32 cellular contexts compared by ENCODE assay signal in the genomic region with DNA sequence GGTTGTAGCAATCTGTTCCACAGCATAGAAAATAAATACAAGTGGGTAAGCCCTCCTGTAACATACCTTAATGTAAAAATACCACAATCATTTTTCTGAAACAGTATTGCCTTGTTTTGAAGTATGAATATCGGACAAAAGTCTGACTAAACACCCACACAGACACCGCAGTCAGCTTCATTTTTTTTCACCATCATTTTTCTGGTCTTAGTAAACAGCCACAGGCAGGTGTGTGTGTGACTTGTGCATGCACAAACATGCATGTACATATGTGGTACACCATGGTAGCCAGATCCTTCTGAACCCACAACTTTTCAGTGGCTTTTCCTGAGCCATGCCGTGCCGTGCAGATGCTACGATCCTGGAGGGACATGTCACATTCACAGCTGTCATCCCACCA.
"Had no signal": no experiment of that assay in that cellular context is flagged by ENCODE, and none has a peak within 500 bp of the region (broad histone marks: within the 10 kb centered on the region; RNA-seq: fewer than 3 reads in every experiment).

No MANE protein-coding gene starts in this region.

- H3K9me3 ChIP-seq: esophagus squamous epithelium had no signal

- H3K4me3 Mint-ChIP-seq: activated CD4-positive, alpha-beta memory T cell treated with anti-CD3 and anti-CD28 coated beads, Interleukin-2, amount 10 ng/mL, durations not matched to agents 7 days and 5 days; activated CD4-positive, alpha-beta T cell treated with anti-CD3 and anti-CD28 coated beads, Interleukin-2, amount 10 ng/mL, durations not matched to agents 7 days and 5 days; activated naive CD4-positive, alpha-beta T cell treated with anti-CD3 and anti-CD28 coated beads, Interleukin-2, amount 10 ng/mL, durations not matched to agents 7 days and 5 days; activated naive CD8-positive, alpha-beta T cell; activated T-cell treated with anti-CD3 and anti-CD28 coated beads, Interleukin-2, amount 50 U/mL, for 24 hours; activated T-cell treated with anti-CD3 and anti-CD28 coated beads, Interleukin-2, amount 50 U/mL, for 72 hours; effector memory CD8-positive, alpha-beta T cell; WTC11 had no signal

- H3K4me3 ChIP-seq: esophagus squamous epithelium had no signal

- H3K27me3 ChIP-seq: brain microvascular endothelial cell, esophagus squamous epithelium had no signal

- H3K4me1 ChIP-seq: esophagus squamous epithelium had no signal

- H3K36me3 Mint-ChIP-seq: activated naive CD4-positive, alpha-beta T cell treated with anti-CD3 and anti-CD28 coated beads, Interleukin-2, amount 10 ng/mL, durations not matched to agents 7 days and 5 days; activated naive CD8-positive, alpha-beta T cell; WTC11 had no signal

- H3K36me3 ChIP-seq: brain microvascular endothelial cell, esophagus squamous epithelium had no signal

- DNase-seq: activated CD4-positive, alpha-beta memory T cell treated with anti-CD3 and anti-CD28 coated beads, Interleukin-2, amount 10 ng/mL, durations not matched to agents 7 days and 5 days; activated CD4-positive, alpha-beta T cell treated with anti-CD3 and anti-CD28 coated beads for 1 hour; activated CD4-positive, alpha-beta T cell treated with anti-CD3 and anti-CD28 coated beads for 4 hours; activated CD4-positive, alpha-beta T cell treated with anti-CD3 and anti-CD28 coated beads, Interleukin-2, amount 10 ng/mL, durations not matched to agents 7 days and 5 days; activated CD4-positive, alpha-beta T cell treated with anti-CD3 and anti-CD28 coated beads, Interleukin-2, amount 50 U/mL, for 4 hours; activated CD8-positive, alpha-beta memory T cell treated with anti-CD3 and anti-CD28 coated beads, Interleukin-2, amount 50 U/mL, for 48 hours; activated gamma-delta T cell; activated naive CD4-positive, alpha-beta T cell; activated naive CD4-positive, alpha-beta T cell treated with anti-CD3 and anti-CD28 coated beads, Interleukin-2, amount 10 ng/mL, durations not matched to agents 7 days and 5 days; activated T-cell treated with anti-CD3 and anti-CD28 coated beads for 4 hours; activated T-cell treated with anti-CD3 and anti-CD28 coated beads, Interleukin-2, amount 50 U/mL, for 24 hours; activated T-cell treated with anti-CD3 and anti-CD28 coated beads, Interleukin-2, amount 50 U/mL, for 72 hours; amniotic stem cell; anterior cingulate cortex; brain microvascular endothelial cell; caudate nucleus; cortex of kidney; dermis blood vessel endothelial cell; effector CD4-positive, alpha-beta T cell; effector memory CD8-positive, alpha-beta T cell; erythroblast; esophagus squamous epithelium; head of caudate nucleus; T-helper 2 cell had no signal

- ATAC-seq: activated T-cell treated with anti-CD3 and anti-CD28 coated beads, Interleukin-2, amount 50 U/mL, for 72 hours; effector memory CD8-positive, alpha-beta T cell; WTC11 had no signal

- FAIRE-seq: astrocyte, colon, endothelial cell of umbilical vein, frontal cortex, TTC549 had no signal

- H3K27ac Mint-ChIP-seq: activated CD4-positive, alpha-beta memory T cell treated with anti-CD3 and anti-CD28 coated beads, Interleukin-2, amount 10 ng/mL, durations not matched to agents 7 days and 5 days; activated CD4-positive, alpha-beta T cell treated with anti-CD3 and anti-CD28 coated beads, Interleukin-2, amount 10 ng/mL, durations not matched to agents 7 days and 5 days; activated naive CD4-positive, alpha-beta T cell treated with anti-CD3 and anti-CD28 coated beads, Interleukin-2, amount 10 ng/mL, durations not matched to agents 7 days and 5 days; activated naive CD8-positive, alpha-beta T cell; activated T-cell treated with anti-CD3 and anti-CD28 coated beads, Interleukin-2, amount 50 U/mL, for 24 hours; activated T-cell treated with anti-CD3 and anti-CD28 coated beads, Interleukin-2, amount 50 U/mL, for 72 hours; effector memory CD8-positive, alpha-beta T cell; WTC11 had no signal

- H3K27ac ChIP-seq: brain microvascular endothelial cell, esophagus squamous epithelium, VCaP had no signal

- H3K27me3 Mint-ChIP-seq: activated CD4-positive, alpha-beta memory T cell treated with anti-CD3 and anti-CD28 coated beads, Interleukin-2, amount 10 ng/mL, durations not matched to agents 7 days and 5 days; activated CD4-positive, alpha-beta T cell treated with anti-CD3 and anti-CD28 coated beads, Interleukin-2, amount 10 ng/mL, durations not matched to agents 7 days and 5 days; activated naive CD4-positive, alpha-beta T cell treated with anti-CD3 and anti-CD28 coated beads, Interleukin-2, amount 10 ng/mL, durations not matched to agents 7 days and 5 days; activated T-cell treated with anti-CD3 and anti-CD28 coated beads, Interleukin-2, amount 50 U/mL, for 24 hours; effector memory CD8-positive, alpha-beta T cell had no signal

- H3K4me1 Mint-ChIP-seq: activated CD4-positive, alpha-beta memory T cell treated with anti-CD3 and anti-CD28 coated beads, Interleukin-2, amount 10 ng/mL, durations not matched to agents 7 days and 5 days; activated CD4-positive, alpha-beta T cell treated with anti-CD3 and anti-CD28 coated beads, Interleukin-2, amount 10 ng/mL, durations not matched to agents 7 days and 5 days; activated naive CD4-positive, alpha-beta T cell treated with anti-CD3 and anti-CD28 coated beads, Interleukin-2, amount 10 ng/mL, durations not matched to agents 7 days and 5 days had no signal
